ENCODE assay signal across 11 cellular contexts in the genomic region with DNA sequence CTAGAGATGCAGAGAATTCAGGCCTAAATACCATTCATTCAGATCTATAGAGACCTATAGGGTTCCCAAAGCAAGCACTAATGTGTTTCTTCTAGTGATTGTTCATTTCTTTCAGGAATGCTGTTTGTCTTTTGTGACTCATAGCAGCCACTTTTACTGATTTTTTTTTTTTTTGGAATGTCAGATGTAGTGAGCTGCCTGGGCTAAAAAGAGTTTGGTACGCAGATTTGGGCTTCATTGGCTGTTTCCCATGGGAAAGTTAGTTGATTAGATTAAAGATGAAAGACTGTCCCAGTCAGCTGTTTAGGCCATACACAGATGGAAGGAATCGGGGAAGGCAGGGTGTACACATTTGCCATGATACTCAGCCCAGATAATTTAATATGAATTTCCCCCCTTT.
DNase-seq lines count a peak whose midpoint lies in the region; ATAC-seq and TF ChIP-seq lines count a peak whose summit lies in the region.
"Had no signal": no experiment of that assay in that cellular context is flagged by ENCODE, and none has a peak within 500 bp of the region (broad histone marks: within the 10 kb centered on the region; RNA-seq: fewer than 3 reads in every experiment).

No MANE protein-coding gene starts in this region.

- H3K9me3 ChIP-seq in body of pancreas: no peaks in the 10 kb centered on the region

- no peak overlapping the region for H3K4ac ChIP-seq in mesendoderm (ENCODE audit: low read depth, low read length)

- no peaks in the 10 kb centered on the region for H3K79me1 ChIP-seq in mesendoderm (ENCODE audit: low read length)

- TF ChIP-seq CTCF in body of pancreas (IDR thresholded peaks at IDR 0.05): no peak
- no peak for TF ChIP-seq CTCF in dorsolateral prefrontal cortex (IDR thresholded peaks at IDR 0.05 in 54 of 56, conservative IDR thresholded peaks at IDR 0.05 in 2 of 56; ENCODE audit: low read depth in 1 of 56, partially characterized antibody in 56 of 56)

- H3K36me3 ChIP-seq in body of pancreas (replicated peaks in 1 of 2; ENCODE audit: insufficient read depth in 1 of 2, low read depth in 2 of 2) (no peaks in the 10 kb centered on the region), mesendoderm (ENCODE audit: control insufficient read depth, insufficient read depth, low read length) (no peaks in the 10 kb centered on the region)
- H3K36me3 ChIP-seq: cardiac muscle cell had no signal

- DNase-seq in AG08395 (ENCODE audit: low spot score) (peak; percentile 48), HT1080 (ENCODE audit: low read depth) (peak; percentile 80), body of pancreas (no peak), mesendoderm (peak; percentile 27), dorsolateral prefrontal cortex (no peak)
- DNase-seq: activated CD8-positive, alpha-beta memory T cell treated with anti-CD3 and anti-CD28 coated beads for 24 hours; NCI-H2227 treated with DMSO at 0.1 percent for 48 hours had no signal

- no peak overlapping the region for H2BK5ac ChIP-seq in mesendoderm (ENCODE audit: low read length)

- H3K4me3 ChIP-seq in body of pancreas (no peak overlapping the region), mesendoderm (ENCODE audit: low read length) (no peak overlapping the region), dorsolateral prefrontal cortex (no peak overlapping the region)
- H3K4me3 ChIP-seq: cardiac muscle cell had no signal

- H3K18ac ChIP-seq in mesendoderm (ENCODE audit: low read length): no peak overlapping the region

- H3K4me2 ChIP-seq in mesendoderm (ENCODE audit: low read length): no peak overlapping the region

- H3K4me1 ChIP-seq in body of pancreas: peaks cover 60% of the 10 kb centered on the region
- peaks cover 2% of the 10 kb centered on the region for H3K4me1 ChIP-seq in mesendoderm (ENCODE audit: control insufficient read depth, low read depth, low read length)

- no peak overlapping the region for H3K9ac ChIP-seq in mesendoderm (ENCODE audit: low read length)

- no peak for TF ChIP-seq POLR2A in body of pancreas (IDR thresholded peaks at IDR 0.05)

- ATAC-seq in body of pancreas (no peak), GM21367 (IDR thresholded peaks at IDR 0.05; ENCODE audit: unreplicated experiment) (no peak), GM21723 (IDR thresholded peaks at IDR 0.05; ENCODE audit: unreplicated experiment) (no peak), HG03039 (IDR thresholded peaks at IDR 0.05; ENCODE audit: unreplicated experiment) (no peak)

- H3K27ac ChIP-seq in body of pancreas (peak overlapping the region; percentile 45 to 79 (median 68)), mesendoderm (ENCODE audit: low read depth, low read length) (no peak overlapping the region), dorsolateral prefrontal cortex (peak overlapping the region in 8 of 59 donors; percentile 1 to 43 (median 10))
- H3K27ac ChIP-seq: cardiac muscle cell had no signal

- no peak overlapping the region for H4K8ac ChIP-seq in mesendoderm (ENCODE audit: low read depth, low read length)

- no peak overlapping the region for H2BK15ac ChIP-seq in mesendoderm (replicated peaks; ENCODE audit: low read depth)

- no peak overlapping the region for H3K56ac ChIP-seq in mesendoderm (ENCODE audit: low read length)

- no peak overlapping the region for H3K23ac ChIP-seq in mesendoderm (ENCODE audit: low read length)

- H3K27me3 ChIP-seq in body of pancreas (no peaks in the 10 kb centered on the region), mesendoderm (ENCODE audit: insufficient read depth, low read length, poor library complexity) (no peaks in the 10 kb centered on the region), dorsolateral prefrontal cortex (peaks cover 0 to 4% (median 0%) of the 10 kb centered on the region in 45 donors)
- H3K27me3 ChIP-seq: cardiac muscle cell had no signal

- H4K5ac ChIP-seq in mesendoderm (ENCODE audit: low read length): no peak overlapping the region

- WGBS in body of pancreas, 2 donors: 42 to 44% methylated on average over 2 of the region's 2 CpGs
- WGBS in mesendoderm (ENCODE audit: extremely low coverage, insufficient coverage, low lambda C conversion rate): no CpG with 5 or more reads among the region's 2 CpGs

- H3K79me2 ChIP-seq in mesendoderm (ENCODE audit: control insufficient read depth, insufficient read depth, low read length): no peaks in the 10 kb centered on the region

- no peak overlapping the region for H2BK120ac ChIP-seq in mesendoderm (ENCODE audit: low read depth, low read length)

- intact Hi-C loops in body of pancreas (cut with DNase I): no loop called here
- intact Hi-C loops in dorsolateral prefrontal cortex (cut with DNase I): no loop called here

- no peak overlapping the region for H2AK5ac ChIP-seq in mesendoderm (ENCODE audit: low read length)

Comparison
In these comparisons a context has a peak if more than half of its experiments do, and no peak if none do; other contexts are left out.
1. DNase-seq: peak in AG08395 (single experiment), HT1080 (single experiment) and mesendoderm (single experiment); none in body of pancreas (0 of 4) and dorsolateral prefrontal cortex (0 of 10).